In the genomic region with DNA sequence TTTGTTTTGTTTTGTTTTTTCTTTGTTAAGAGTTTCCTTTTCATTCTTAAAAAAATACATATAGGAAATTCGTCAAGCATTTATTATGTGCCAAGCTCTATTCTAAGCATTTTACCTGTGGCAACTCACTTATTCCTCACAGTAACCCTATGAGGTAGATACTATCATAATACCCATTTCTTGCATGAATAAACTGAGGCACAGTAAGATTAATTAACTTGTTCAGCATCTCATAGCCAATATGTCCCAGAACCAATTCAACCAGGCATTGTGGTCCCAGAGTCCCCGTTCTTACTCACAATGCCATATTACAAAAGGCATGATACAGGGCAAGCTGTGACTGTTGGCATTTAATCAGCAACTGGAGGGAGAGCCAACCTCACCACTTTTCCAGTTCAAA, we compare ENCODE assay signal across 17 cellular contexts.
DNase-seq lines count a peak whose midpoint lies in the region; ATAC-seq, FAIRE-seq and TF ChIP-seq lines count a peak whose summit lies in the region.
"Had no signal": no experiment of that assay in that cellular context is flagged by ENCODE, and none has a peak within 500 bp of the region (broad histone marks: within the 10 kb centered on the region; RNA-seq: fewer than 3 reads in every experiment).

No MANE protein-coding gene starts in this region.

- TF ChIP-seq POLR2A in HepG2 (IDR thresholded peaks at IDR 0.05; ENCODE audit: insufficient read depth in 1 of 2, low read depth in 2 of 2, low read length in 2 of 2) (no peak), right lobe of liver (IDR thresholded peaks at IDR 0.05) (no peak)

- H3K4me3 Mint-ChIP-seq in stimulated activated naive B cell treated with anti-CD40 and anti-IgM and Interleukin-4, amounts not matched to agents 10 μg/mL and 1 μg/mL and 100 μg/mL, for 72 hours, result no peak overlapping the region
- H3K4me3 Mint-ChIP-seq: CD8-positive, alpha-beta T cell; H9 had no signal

- intact Hi-C loops in HepG2 (cut with micrococcal nuclease; ENCODE audit: unreplicated experiment), result loop anchor here (2.0 to 10.0 kb wide), 3 partner anchors 21 to 297 kb away; a partner anchor contains a TSS
- intact Hi-C loops in right lobe of liver (cut with DNase I), result no loop called here
- intact Hi-C loops in left cardiac atrium (cut with DNase I), result loop anchor here in 1 of 2 donors (10.0 kb wide), 1 partner anchor 167 kb away; a partner anchor contains a TSS

- no peaks in the 10 kb centered on the region for H3K27me3 Mint-ChIP-seq in stimulated activated naive B cell treated with anti-CD40 and anti-IgM and Interleukin-4, amounts not matched to agents 10 μg/mL and 1 μg/mL and 100 μg/mL, for 72 hours

- in situ Hi-C loops in HepG2 (cut with HindIII; ENCODE audit: extremely low pct_ligation_motif_present, low pct_unique_long_range_greater_than_20kb), result no loop called here

- FAIRE-seq in HepG2 (lab: Jason Lieb, UNC), result no peak
- FAIRE-seq: A549, H1 had no signal

- no peaks in the 10 kb centered on the region for H3K9me3 ChIP-seq in HepG2 (ENCODE audit: low read length)
- H3K9me3 ChIP-seq in right lobe of liver, result no peaks in the 10 kb centered on the region
- no peaks in the 10 kb centered on the region for H3K9me3 ChIP-seq in WERI-Rb-1 (ENCODE audit: severe bottlenecking)
- H3K9me3 ChIP-seq: A549; BLaER1 treated with 17β-estradiol and CSF1 and Interleukin-3, amounts not matched to agents 10 nM and 100 nM had no signal

- H3K4me2 ChIP-seq in HepG2 (ENCODE audit: low read depth, low read length), result peak overlapping the region; percentile 84; the same call in 1 of the 2 replicates
- H3K4me2 ChIP-seq: A549; BLaER1 treated with 17β-estradiol and CSF1 and Interleukin-3, amounts not matched to agents 10 nM and 100 nM had no signal

- no peak overlapping the region for H3K4me3 ChIP-seq in HepG2 (replicated peaks in 1 of 3; ENCODE audit: insufficient read depth in 1 of 3, low read depth in 2 of 3, low read length in 3 of 3)
- no peak overlapping the region for H3K4me3 ChIP-seq in right lobe of liver
- H3K4me3 ChIP-seq in WERI-Rb-1 (ENCODE audit: low read depth, low read length), result no peak overlapping the region
- H3K4me3 ChIP-seq: A549; BLaER1 treated with 17β-estradiol and CSF1 and Interleukin-3, amounts not matched to agents 10 nM and 100 nM had no signal

- H2AFZ ChIP-seq in HepG2 (ENCODE audit: low read length), result no peak overlapping the region

- TF ChIP-seq CTCF in HepG2 (CRISPR knock-in tag; IDR thresholded peaks at IDR 0.05) (no peak), right lobe of liver (IDR thresholded peaks at IDR 0.05) (no peak), WERI-Rb-1 (IDR thresholded peaks at IDR 0.05; ENCODE audit: low read depth, low read length) (no peak)

- DNase-seq in HepG2 (ENCODE audit: low spot score) (no peak), right lobe of liver (no peak), left cardiac atrium (no peak), WERI-Rb-1 (no peak)
- DNase-seq in stimulated activated naive B cell treated with anti-CD40 and anti-IgM and Interleukin-4, amounts not matched to agents 10 μg/mL and 1 μg/mL and 100 μg/mL, for 72 hours, result no peak
- DNase-seq: AML-193; Calu3; CD8-positive, alpha-beta T cell; DMS79 treated with DMSO at 0.1 percent for 48 hours; GF-D8; H9 had no signal

- H3K4me1 ChIP-seq in HepG2 (ENCODE audit: insufficient read depth, low read length) (peaks cover 44% of the 10 kb centered on the region), right lobe of liver (no peaks in the 10 kb centered on the region)
- H3K4me1 ChIP-seq: A549 had no signal

- H3K4me1 Mint-ChIP-seq in stimulated activated naive B cell treated with anti-CD40 and anti-IgM and Interleukin-4, amounts not matched to agents 10 μg/mL and 1 μg/mL and 100 μg/mL, for 72 hours, result peaks cover 33 to 66% of the 10 kb centered on the region in 2 donors

- H3K79me2 ChIP-seq in HepG2 (ENCODE audit: insufficient read depth, low read length), result no peaks in the 10 kb centered on the region

- H3K27ac ChIP-seq in HepG2 (ENCODE audit: extremely low read length, insufficient read depth, low read length) (peak overlapping the region; percentile 82), right lobe of liver (no peak overlapping the region), cingulate gyrus (ENCODE audit: low read depth, low read length) (peak overlapping the region; percentile 74), WERI-Rb-1 (no peak overlapping the region)
- H3K27ac ChIP-seq: 22Rv1; A549; BLaER1 treated with 17β-estradiol and CSF1 and Interleukin-3, amounts not matched to agents 10 nM and 100 nM had no signal

- peak overlapping the region; percentile 59 for H3K27ac Mint-ChIP-seq in stimulated activated naive B cell treated with anti-CD40 and anti-IgM and Interleukin-4, amounts not matched to agents 10 μg/mL and 1 μg/mL and 100 μg/mL, for 72 hours
- H3K27ac Mint-ChIP-seq: CD8-positive, alpha-beta T cell had no signal

- 95% methylated on average over 2 of the region's 2 CpGs for WGBS in HepG2 (ENCODE audit: low lambda C conversion rate)
- 100% methylated on average over 2 of the region's 2 CpGs for WGBS in right lobe of liver (ENCODE audit: insufficient coverage, low coverage, low lambda C conversion rate, missing lambda C conversion rate)

- H3K36me3 Mint-ChIP-seq in stimulated activated naive B cell treated with anti-CD40 and anti-IgM and Interleukin-4, amounts not matched to agents 10 μg/mL and 1 μg/mL and 100 μg/mL, for 72 hours, result peaks cover 56 to 57% of the 10 kb centered on the region in 2 donors

- no TSS peak for BruUV-seq in HepG2 (replicated peaks; lab: Mats Ljungman, UMichigan)

- TF ChIP-seq EP300 in HepG2 (IDR thresholded peaks at IDR 0.05; ENCODE audit: low read depth in 2 of 2, low read length in 2 of 2) (no peak), HepG2 (CRISPR knock-in tag; IDR thresholded peaks at IDR 0.05; ENCODE audit: borderline replicate concordance) (no peak)

- TF ChIP-seq RAD21 in HepG2 (CRISPR knock-in tag; IDR thresholded peaks at IDR 0.05), result no peak

- H3K36me3 ChIP-seq in HepG2 (replicated peaks in 1 of 2; ENCODE audit: control insufficient read depth in 1 of 2, insufficient read depth in 2 of 2, low read length in 2 of 2) (peaks cover under 1 to 19% of the 10 kb centered on the region in 2 experiments; a peak in 2 of 5 replicates), right lobe of liver (peaks cover 0 to 6% (median 0%) of the 10 kb centered on the region in 4 donors), WERI-Rb-1 (peaks cover 7% of the 10 kb centered on the region)

- CTCF ChIA-PET in HepG2 (lab: Yijun Ruan, JAX; ENCODE audit: low intra/inter-chr PET ratio, low total read pairs), result no interaction called here

- POLR2A ChIA-PET in HepG2 (lab: Yijun Ruan, JAX), result no interaction called here

- H3K9ac ChIP-seq in HepG2 (ENCODE audit: insufficient read depth, low read depth, low read length), result no peak overlapping the region
- H3K9ac ChIP-seq: BLaER1 treated with 17β-estradiol and CSF1 and Interleukin-3, amounts not matched to agents 10 nM and 100 nM had no signal

- H3K9me3 Mint-ChIP-seq in stimulated activated naive B cell treated with anti-CD40 and anti-IgM and Interleukin-4, amounts not matched to agents 10 μg/mL and 1 μg/mL and 100 μg/mL, for 72 hours, result peaks cover 0 to 1% of the 10 kb centered on the region in 2 donors
- H3K9me3 Mint-ChIP-seq: CD8-positive, alpha-beta T cell; H9 had no signal

- H3K27me3 ChIP-seq in HepG2 (ENCODE audit: control insufficient read depth in 1 of 2, insufficient read depth in 2 of 2, low read length in 2 of 2) (no peaks in the 10 kb centered on the region), right lobe of liver (no peaks in the 10 kb centered on the region), WERI-Rb-1 (ENCODE audit: insufficient read depth, low read depth, severe bottlenecking) (no peaks in the 10 kb centered on the region)
- H3K27me3 ChIP-seq: BLaER1 treated with 17β-estradiol and CSF1 and Interleukin-3, amounts not matched to agents 10 nM and 100 nM had no signal

- no peaks in the 10 kb centered on the region for H4K20me1 ChIP-seq in HepG2 (ENCODE audit: insufficient read depth, low read length)
- H4K20me1 ChIP-seq: BLaER1 treated with 17β-estradiol and CSF1 and Interleukin-3, amounts not matched to agents 10 nM and 100 nM had no signal

- ATAC-seq in HepG2, result no peak
- ATAC-seq in right lobe of liver, result no peak
- no peak for ATAC-seq in stimulated activated naive B cell treated with anti-CD40 and anti-IgM and Interleukin-4, amounts not matched to agents 10 μg/mL and 1 μg/mL and 100 μg/mL, for 72 hours (replicated peaks)
- no peak for ATAC-seq in HG03025 (IDR thresholded peaks at IDR 0.05; ENCODE audit: low FRiP score, unreplicated experiment)
- ATAC-seq in left cardiac atrium, result no peak
- ATAC-seq: A549; CD8-positive, alpha-beta T cell had no signal

TF ChIP-seq in HepG2, 621 proteins besides CTCF, POLR2A, EP300 and RAD21:
- TF ChIP-seq KDM1A (CRISPR knock-in tag; IDR thresholded peaks at IDR 0.05), result no peak
- no peak for TF ChIP-seq AHR (CRISPR knock-in tag; IDR thresholded peaks at IDR 0.05)
- TF ChIP-seq ZNF629 (CRISPR knock-in tag; conservative IDR thresholded peaks at IDR 0.05), result peak; percentile 85
TF ChIP-seq in HepG2: peak in this region for 1.

Comparison
In these comparisons a context has a peak if more than half of its experiments do, and no peak if none do; other contexts are left out.
1. H3K27ac ChIP-seq: peak in HepG2 (single experiment) and cingulate gyrus (single experiment); none in right lobe of liver (0 of 3) and WERI-Rb-1 (single experiment).